25 cellular contexts compared by ENCODE assay signal in genomic region chr7:149666360-149666905, GRCh38.
"Had no signal": no experiment of that assay in that cellular context is flagged by ENCODE, and none has a peak within 500 bp of the region (broad histone marks: within the 10 kb centered on the region; RNA-seq: fewer than 3 reads in every experiment).

No MANE protein-coding gene starts in this region.

- H3K36me3 ChIP-seq: esophagus squamous epithelium, upper lobe of left lung, WERI-Rb-1 had no signal

- H3K27me3 ChIP-seq: upper lobe of left lung had no signal

- H3K9me3 ChIP-seq: esophagus squamous epithelium, upper lobe of left lung had no signal

- DNase-seq: activated CD4-positive, alpha-beta T cell treated with anti-CD3 and anti-CD28 coated beads for 48 hours; activated CD4-positive, alpha-beta T cell treated with anti-CD3 and anti-CD28 coated beads, Interleukin-2, amount 50 U/mL, for 48 hours; activated gamma-delta T cell treated with Interleukin-2 at 50 U/mL for 16 hours; activated naive CD4-positive, alpha-beta T cell treated with anti-CD3 and anti-CD28 coated beads, Interleukin-2, amount 50 U/mL, for 16 hours; activated T-cell treated with anti-CD3 and anti-CD28 coated beads, Interleukin-2, amount 50 U/mL, for 4 hours; amygdala; central memory CD4-positive, alpha-beta T cell; esophagus squamous epithelium; left ventricle myocardium superior; midbrain; posterior cingulate gyrus; small intestine; stimulated activated CD4-positive, alpha-beta T cell treated with anti-CD3 and anti-CD28 coated beads, Interleukin-4, amount 100 ng/mL, for 24 hours; T-helper 17 cell; T1000; upper lobe of left lung; WERI-Rb-1 had no signal

- H3K27ac ChIP-seq: epithelial cell of prostate, esophagus squamous epithelium, upper lobe of left lung, WERI-Rb-1 had no signal

- FAIRE-seq: frontal cortex, islet of Langerhans, small intestine had no signal

- ATAC-seq: activated CD4-positive, CD25-positive, alpha-beta regulatory T cell treated with anti-CD3 and anti-CD28 coated beads, Interleukin-2, amount 50 U/mL, for 24 hours; activated T-cell treated with anti-CD3 and anti-CD28 coated beads, Interleukin-2, amount 50 U/mL, for 4 hours; activated T-helper 17 cell treated with anti-CD3 and anti-CD28 coated beads, Interleukin-2, amount 50 U/mL, for 72 hours; left ventricle myocardium superior; natural killer cell treated with Interleukin-12 subunit alpha and Interleukin-12 subunit beta and Interleukin-15 and Interleukin-18, amount 100 ng/mL, for 72 hours; sciatic nerve; stimulated activated effector memory CD8-positive, alpha-beta T cell treated with anti-CD3 and anti-CD28 coated beads, Interleukin-12 subunit alpha, Interleukin-12 subunit beta, amount 100 ng/mL, for 72 hours; T-helper 17 cell had no signal

- H3K4me3 ChIP-seq: esophagus squamous epithelium, upper lobe of left lung had no signal
